ENCODE assay signal across 12 cellular contexts in the genomic region with DNA sequence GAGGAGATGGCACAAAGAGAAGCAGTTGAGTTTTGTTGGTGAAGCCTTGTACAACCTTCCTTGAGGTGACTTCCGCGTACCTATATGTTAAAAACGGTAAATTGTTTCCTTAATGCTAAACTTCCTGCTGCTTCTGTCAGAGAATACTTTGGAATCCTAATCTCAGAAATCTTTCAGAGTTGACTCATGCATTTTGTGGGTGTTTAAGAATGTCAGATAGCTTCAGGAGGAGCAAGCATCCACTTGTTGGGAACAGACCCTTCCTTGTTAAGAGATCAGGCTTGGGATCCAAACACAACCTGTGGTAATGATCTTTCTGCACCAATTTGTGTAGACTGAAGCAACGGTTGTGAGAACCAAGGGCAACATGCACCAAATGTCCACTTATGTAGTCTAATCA. TPM values are rescaled to one million over a fixed set of nuclear protein-coding genes. Genes with fewer than 3 reads are reported as not detected.
A peak's percentile ranks its signal among the peaks of the same experiment; 100 is the strongest.
DNase-seq lines count a peak whose midpoint lies in the region; ATAC-seq and TF ChIP-seq lines count a peak whose summit lies in the region.
"Had no signal": no experiment of that assay in that cellular context is flagged by ENCODE, and none has a peak within 500 bp of the region (broad histone marks: within the 10 kb centered on the region; RNA-seq: fewer than 3 reads in every experiment).

No MANE protein-coding gene starts in this region.

- H2BK15ac ChIP-seq in mesendoderm (replicated peaks; ENCODE audit: low read depth), result no peak overlapping the region

- H3K9ac ChIP-seq in PC-3 (ENCODE audit: low read length) (no peak overlapping the region), mesendoderm (ENCODE audit: low read length) (no peak overlapping the region), Karpas-422 (ENCODE audit: low read length) (no peak overlapping the region)

- no peak overlapping the region for H3K27ac Mint-ChIP-seq in T-cell
- H3K27ac Mint-ChIP-seq: dendritic cell treated with granulocyte-macrophage colony-stimulating factor and Interleukin-4, amounts not matched to agents 40 ng/mL and 50 ng/mL, for 4 days; naive B cell had no signal

- H3K4me1 ChIP-seq in PC-3 (ENCODE audit: insufficient read depth, low read length) (peaks cover 65% of the 10 kb centered on the region), mesendoderm (ENCODE audit: control insufficient read depth, low read depth, low read length) (peaks cover 4% of the 10 kb centered on the region), Karpas-422 (ENCODE audit: low read length) (no peaks in the 10 kb centered on the region)
- H3K4me1 ChIP-seq: uterus had no signal

- H3K56ac ChIP-seq in mesendoderm (ENCODE audit: low read length), result no peak overlapping the region

- no peaks in the 10 kb centered on the region for H3F3A ChIP-seq in PC-3 (ENCODE audit: low read length, unreplicated experiment)

- H3K4ac ChIP-seq in mesendoderm (ENCODE audit: low read depth, low read length), result no peak overlapping the region

- BruUV-seq in PC-3 (replicated peaks; lab: Mats Ljungman, UMichigan), result no TSS peak

- peaks cover 5 to 9% of the 10 kb centered on the region in 2 donors for H3K27me3 Mint-ChIP-seq in T-cell

- peak; percentile 71 for DNase-seq in EH (ENCODE audit: low read depth)
- peak; percentile 94 for DNase-seq in PC-3
- DNase-seq in cardiac fibroblast (ENCODE audit: low read depth in 2 of 2), result peak; percentile 23 to 46
- DNase-seq in mesendoderm, result peak; percentile 84
- no peak for DNase-seq in SHP77 (lab: John Stamatoyannopoulos, UW)
- no peak for DNase-seq in Karpas-422
- DNase-seq in T-cell, result no peak
- DNase-seq: activated CD4-positive, alpha-beta T cell treated with anti-CD3 and anti-CD28 coated beads, Interleukin-2, amount 50 U/mL, for 1 hour; naive B cell; uterus had no signal

- POLR2A ChIA-PET in PC-3 (lab: Charles Lee; ENCODE audit: unreplicated experiment), result interaction anchor here (0.7 kb wide), 2 partner anchors 38 to 249 kb away, joined by 4 read pairs; no protein-coding TSS in a partner anchor
- POLR2A ChIA-PET in T-cell (lab: Charles Lee), result no interaction called here

- H3K79me2 ChIP-seq in PC-3 (ENCODE audit: low read length) (peaks cover 96% of the 10 kb centered on the region), mesendoderm (ENCODE audit: control insufficient read depth, insufficient read depth, low read length) (peaks cover 20% of the 10 kb centered on the region), Karpas-422 (ENCODE audit: low read length) (no peaks in the 10 kb centered on the region)

- H2BK120ac ChIP-seq in mesendoderm (ENCODE audit: low read depth, low read length), result no peak overlapping the region

- no peaks in the 10 kb centered on the region for H3K36me3 ChIP-seq in PC-3 (ENCODE audit: low read depth, low read length)
- no peaks in the 10 kb centered on the region for H3K36me3 ChIP-seq in mesendoderm (ENCODE audit: control insufficient read depth, insufficient read depth, low read length)
- H3K36me3 ChIP-seq in Karpas-422 (ENCODE audit: insufficient read depth, low read length), result no peaks in the 10 kb centered on the region
- H3K36me3 ChIP-seq: uterus had no signal

- H3K9me2 ChIP-seq in PC-3 (replicated peaks; ENCODE audit: low read length), result no peaks in the 10 kb centered on the region
- H3K9me2 ChIP-seq in Karpas-422 (replicated peaks; ENCODE audit: insufficient read depth, low read length), result no peaks in the 10 kb centered on the region

- H3K36me3 Mint-ChIP-seq in T-cell, result no peaks in the 10 kb centered on the region
- H3K36me3 Mint-ChIP-seq: naive B cell had no signal

- no peak overlapping the region for H3K18ac ChIP-seq in mesendoderm (ENCODE audit: low read length)

- intact Hi-C loops in PC-3 (cut with micrococcal nuclease), result loop anchor here (2.0 kb wide), 1 partner anchor 29 kb away; the partner anchor contains the start of gene AK4

- ATAC-seq in PC-3 (peak; percentile 66), HG02610 (IDR thresholded peaks at IDR 0.05; ENCODE audit: unreplicated experiment) (no peak), T-cell (replicated peaks in 1 of 4) (no peak)

- H3K27ac ChIP-seq in PC-3 (ENCODE audit: low read length), result peak overlapping the region; percentile 66
- no peak overlapping the region for H3K27ac ChIP-seq in mesendoderm (ENCODE audit: low read depth, low read length)
- H3K27ac ChIP-seq in Karpas-422 (ENCODE audit: low read length), result no peak overlapping the region
- H3K27ac ChIP-seq: uterus had no signal

- no peaks in the 10 kb centered on the region for H3K4me1 Mint-ChIP-seq in T-cell
- H3K4me1 Mint-ChIP-seq: naive B cell had no signal

- no peak overlapping the region for H3K4me3 Mint-ChIP-seq in T-cell
- H3K4me3 Mint-ChIP-seq: dendritic cell treated with granulocyte-macrophage colony-stimulating factor and Interleukin-4, amounts not matched to agents 40 ng/mL and 50 ng/mL, for 4 days; naive B cell had no signal

- no peak for TF ChIP-seq CTCF in PC-3 (conservative IDR thresholded peaks at IDR 0.05; ENCODE audit: low read depth, low read length)
- no peak for TF ChIP-seq CTCF in cardiac fibroblast (IDR thresholded peaks at IDR 0.05; ENCODE audit: low read depth, low read length)

- H4K5ac ChIP-seq in mesendoderm (ENCODE audit: low read length), result no peak overlapping the region

- H3K9me3 ChIP-seq in PC-3 (ENCODE audit: low read length), result no peaks in the 10 kb centered on the region
- no peaks in the 10 kb centered on the region for H3K9me3 ChIP-seq in Karpas-422 (ENCODE audit: low read length)
- H3K9me3 ChIP-seq: uterus had no signal

- H4K20me1 ChIP-seq in PC-3 (ENCODE audit: low read length) (peaks cover 11% of the 10 kb centered on the region; the same call in 1 of the 2 replicates), Karpas-422 (ENCODE audit: insufficient read depth, low read depth, low read length) (no peaks in the 10 kb centered on the region)

- H3K23ac ChIP-seq in mesendoderm (ENCODE audit: low read length), result no peak overlapping the region

- CTCF ChIA-PET in PC-3 (lab: Charles Lee), result interaction anchor here (1.1 kb wide), 1 partner anchor 38 kb away, joined by 3 read pairs; no protein-coding TSS in a partner anchor
- CTCF ChIA-PET in T-cell (lab: Charles Lee), result no interaction called here

- H3K4me2 ChIP-seq in PC-3 (ENCODE audit: low read length), result peak overlapping the region; percentile 68
- H3K4me2 ChIP-seq in mesendoderm (ENCODE audit: low read length), result no peak overlapping the region
- no peak overlapping the region for H3K4me2 ChIP-seq in Karpas-422 (ENCODE audit: low read depth, low read length, poor library complexity, severe bottlenecking)

- peak overlapping the region; percentile 27; the same call in 1 of the 2 replicates for H3K4me3 ChIP-seq in PC-3 (ENCODE audit: low read length)
- no peak overlapping the region for H3K4me3 ChIP-seq in cardiac fibroblast (replicated peaks in 1 of 2; ENCODE audit: low read depth in 2 of 2, low read length in 2 of 2)
- H3K4me3 ChIP-seq in mesendoderm (ENCODE audit: low read length), result no peak overlapping the region
- H3K4me3 ChIP-seq in Karpas-422 (ENCODE audit: low read length), result no peak overlapping the region
- H3K4me3 ChIP-seq: uterus had no signal

- H3K9me3 Mint-ChIP-seq in T-cell, result no peaks in the 10 kb centered on the region
- H3K9me3 Mint-ChIP-seq: dendritic cell treated with granulocyte-macrophage colony-stimulating factor and Interleukin-4, amounts not matched to agents 40 ng/mL and 50 ng/mL, for 4 days; naive B cell had no signal

- no peak overlapping the region for H2AK5ac ChIP-seq in mesendoderm (ENCODE audit: low read length)

- no peak overlapping the region for H2BK5ac ChIP-seq in mesendoderm (ENCODE audit: low read length)

- H4K8ac ChIP-seq in mesendoderm (ENCODE audit: low read depth, low read length), result no peak overlapping the region

- H3K27me3 ChIP-seq in PC-3 (ENCODE audit: low read length), result no peaks in the 10 kb centered on the region
- no peaks in the 10 kb centered on the region for H3K27me3 ChIP-seq in mesendoderm (ENCODE audit: insufficient read depth, low read length, poor library complexity)
- no peaks in the 10 kb centered on the region for H3K27me3 ChIP-seq in Karpas-422 (ENCODE audit: low read length)
- H3K27me3 ChIP-seq: uterus had no signal

- H2AFZ ChIP-seq in PC-3 (ENCODE audit: low read length), result no peak overlapping the region
- no peak overlapping the region for H2AFZ ChIP-seq in Karpas-422 (ENCODE audit: low read length)

- H3K79me1 ChIP-seq in mesendoderm (ENCODE audit: low read length), result no peaks in the 10 kb centered on the region

- no CpG with 5 or more reads among the region's 4 CpGs for WGBS in mesendoderm (ENCODE audit: extremely low coverage, insufficient coverage, low lambda C conversion rate)

RNA-seq across cellular contexts. Expression of gene AK4, which starts 29.5 kb away (rescaled TPM):
- 70.4 and 98.9 TPM in 2 replicates for total RNA-seq in PC-3 (2014; rRNA removed)
- 73.7 TPM for polyA plus RNA-seq in mesendoderm (2013, experiment 1 of 2)
- 75.7 TPM for polyA plus RNA-seq in mesendoderm (2013, experiment 2 of 2)
- total RNA-seq in Karpas-422 (2014; rRNA removed; shearing (Covaris generic); ENCODE audit: low replicate concordance), result 0.37 and 0.83 TPM in 2 replicates
- 1 to 10 TPM in 3 of 5 donors, under 1 TPM in 2; 0.18 to 2.4 (median 1.1) TPM for total RNA-seq in T-cell

Comparison
In these comparisons a context has a peak if more than half of its experiments do, and no peak if none do; other contexts are left out.
1. DNase-seq: peak in EH (single experiment), PC-3 (single experiment), cardiac fibroblast (2 of 2) and mesendoderm (single experiment); none in SHP77 (0 of 2), Karpas-422 (single experiment) and T-cell (0 of 34).
2. RNA of gene AK4, which starts 29.5 kb away (total RNA-seq): 70.4 to 98.9 TPM in PC-3; 0.18 to 2.4 TPM in T-cell and 0.37 to 0.83 TPM in Karpas-422; every median in the first group is over 10 times any median in the second.